In the genomic region with DNA sequence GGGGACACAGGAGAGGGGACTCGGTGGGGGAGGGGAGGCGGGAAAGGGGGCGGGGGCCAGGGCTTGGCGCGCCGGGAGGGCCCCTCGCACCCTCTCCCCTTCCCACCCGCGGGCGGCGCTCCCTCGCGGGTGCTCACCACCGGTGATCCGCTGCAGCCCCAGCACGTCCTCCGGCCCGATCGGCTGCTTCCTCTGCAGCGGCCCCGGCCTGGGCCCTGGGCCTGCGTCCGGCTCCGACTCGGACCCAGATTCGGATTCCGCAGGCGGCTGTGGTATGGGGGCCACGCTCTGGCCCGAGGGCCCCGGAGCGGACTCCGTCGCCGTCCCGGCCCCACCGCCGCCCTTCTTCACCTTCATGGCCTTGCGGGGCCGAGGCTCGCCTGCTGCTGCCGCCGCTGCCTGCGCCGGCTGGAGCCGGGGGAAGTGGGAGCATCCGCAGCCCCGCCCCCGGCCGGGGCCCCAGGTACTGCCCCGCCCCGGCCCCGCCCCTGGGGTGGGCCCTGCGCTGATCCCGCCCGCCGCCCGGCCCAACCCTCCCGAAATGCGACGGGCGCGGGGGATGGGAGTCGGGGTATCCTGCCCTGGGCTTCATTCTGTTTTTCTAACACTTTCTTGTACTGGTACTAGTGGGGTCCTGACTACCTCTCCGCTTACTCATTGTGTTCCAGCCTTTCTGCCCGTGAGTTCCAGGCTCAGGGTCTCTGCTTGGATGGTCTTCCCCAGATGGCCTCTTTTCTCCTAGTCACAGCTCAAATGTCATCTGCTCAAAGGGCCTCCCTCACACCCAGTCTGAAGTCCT, we compare ENCODE assay signal across 8 cellular contexts. TPM values are rescaled to one million over a fixed set of nuclear protein-coding genes. Genes with fewer than 3 reads are reported as not detected.
DNase-seq lines count a peak whose midpoint lies in the region; ATAC-seq and TF ChIP-seq lines count a peak whose summit lies in the region.

A gene (minus strand): TSS at position 424 of the 799 bp plus-strand sequence. CDS start 67 bp downstream, at position 357.

- H3K27ac ChIP-seq in ACC112 (ENCODE audit: low read depth, low read length) = no peak within 1 kb of the TSS

- H3K4me1 ChIP-seq in ACC112 (ENCODE audit: control insufficient read depth, insufficient read depth, low read length, unreplicated experiment) (no peaks in the 10 kb centered on the region), mucosa of descending colon (ENCODE audit: low read depth) (peaks cover 14% of the 10 kb centered on the region)

- peak; percentile 49 for DNase-seq in NOMO-1 treated with DMSO at 0.1 percent for 48 hours (lab: John Stamatoyannopoulos, UW; ENCODE audit: unreplicated experiment)
- DNase-seq in activated T-cell treated with anti-CD3 and anti-CD28 coated beads for 1 hour (ENCODE audit: low read depth) = peak; percentile 74
- DNase-seq in epithelial cell of esophagus (ENCODE audit: low read depth) = peak; percentile 78
- peak; percentile 88 to 91 (median 90) for DNase-seq in mucosa of descending colon
- peak; percentile 51 to 58 for DNase-seq in stimulated activated CD8-positive, alpha-beta memory T cell treated with anti-CD3 and anti-CD28 coated beads, Interleukin-4, amount 100 ng/mL, for 1 hour (ENCODE audit: low read depth in 2 of 2, low spot score in 1 of 2)

- peak within 1 kb of the TSS; percentile 89 for H2AFZ ChIP-seq in ACC112 (ENCODE audit: low read length, unreplicated experiment)

- H3K9me3 ChIP-seq in mucosa of descending colon = no peaks in the 10 kb centered on the region

- TF ChIP-seq CTCF in epithelial cell of esophagus (IDR thresholded peaks at IDR 0.05; ENCODE audit: insufficient read depth, low read depth, low read length, missing control alignments) = no peak
- TF ChIP-seq CTCF in mucosa of descending colon (IDR thresholded peaks at IDR 0.05) = no peak

- no peaks in the 10 kb centered on the region for H3K27me3 ChIP-seq in ACC112 (ENCODE audit: insufficient read depth, low read length)

- no peaks in the 10 kb centered on the region for H3K79me2 ChIP-seq in ACC112 (ENCODE audit: control insufficient read depth, insufficient read depth, low read length, unreplicated experiment)

- intact Hi-C loops in mucosa of descending colon (cut with DNase I, micrococcal nuclease) = no loop called here

- H3K4me3 ChIP-seq in ACC112 (ENCODE audit: low read depth, low read length) (peak within 1 kb of the TSS; percentile 92), epithelial cell of esophagus (ENCODE audit: low read length) (peak within 1 kb of the TSS; percentile 68), mucosa of descending colon (peak within 1 kb of the TSS; percentile 68)

- H3K36me3 ChIP-seq in ACC112 (ENCODE audit: insufficient read depth, low read length) = peaks cover 6% of the 10 kb centered on the region; the same call in 1 of the 2 replicates
- H3K36me3 ChIP-seq in mucosa of descending colon (ENCODE audit: low read depth) = peaks cover 7% of the 10 kb centered on the region

- ATAC-seq in GM18868 (IDR thresholded peaks at IDR 0.05; ENCODE audit: unreplicated experiment) (peak; percentile 53), HG03439 (IDR thresholded peaks at IDR 0.05; ENCODE audit: unreplicated experiment) (peak; percentile 40), mucosa of descending colon (peak; percentile 93)

RNA-seq across cellular contexts. Expression of the gene that starts here (rescaled TPM):
- 10 to 100 TPM; 20.5 to 32.3 (median 23.2) TPM for total RNA-seq in mucosa of descending colon

Comparison
In these comparisons a context has a peak if more than half of its experiments do, and no peak if none do; other contexts are left out.
1. ATAC-seq: peak in every context shown above with its lines; median percentile 93 in mucosa of descending colon; 53 in GM18868; 40 in HG03439.